Comparison of ENCODE assay signal across 8 cellular contexts in the genomic region with DNA sequence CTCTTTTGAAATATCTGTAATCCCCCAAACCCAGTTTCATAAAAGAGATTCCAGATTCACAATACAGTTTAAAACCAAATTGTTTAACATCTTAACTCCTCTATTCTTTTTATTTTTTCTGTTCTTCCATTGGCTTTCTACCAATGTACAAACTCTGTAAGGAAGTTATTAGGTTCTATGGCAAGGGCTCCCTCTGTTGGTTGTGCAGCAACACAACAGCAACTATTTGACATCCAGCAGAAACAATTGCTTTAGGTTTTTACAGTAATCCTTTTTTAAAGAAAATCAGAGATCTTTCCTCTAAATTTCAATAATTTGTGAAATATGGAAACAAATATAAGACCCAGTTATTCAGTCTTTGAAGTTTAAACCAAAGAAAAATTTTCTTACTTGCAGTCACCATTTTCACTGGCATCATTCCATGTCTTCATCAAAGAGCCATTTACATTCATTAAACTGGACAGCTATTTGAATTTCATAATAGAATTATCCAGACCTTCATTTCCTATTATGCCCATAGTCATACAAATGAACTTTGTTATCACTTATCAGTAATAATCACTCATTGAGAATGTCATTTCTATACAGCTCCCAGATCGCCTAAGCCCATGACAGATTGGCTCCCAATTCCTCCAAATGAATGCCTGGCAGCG. TPM values are rescaled to one million over a fixed set of nuclear protein-coding genes. Genes with fewer than 3 reads are reported as not detected.
DNase-seq lines count a peak whose midpoint lies in the region; ATAC-seq, FAIRE-seq and TF ChIP-seq lines count a peak whose summit lies in the region.

No MANE protein-coding gene starts in this region.

- no peak overlapping the region for H3K56ac ChIP-seq in mesendoderm (ENCODE audit: low read length)

- H3K4ac ChIP-seq in mesendoderm (ENCODE audit: low read depth, low read length): no peak overlapping the region

- no peak overlapping the region for H3K27ac ChIP-seq in mesendoderm (ENCODE audit: low read depth, low read length)
- no peak overlapping the region for H3K27ac ChIP-seq in suprapubic skin

- no peak overlapping the region for H2BK5ac ChIP-seq in mesendoderm (ENCODE audit: low read length)

- H2BK15ac ChIP-seq in mesendoderm (replicated peaks; ENCODE audit: low read depth): no peak overlapping the region

- no peak overlapping the region for H3K4me3 ChIP-seq in mesendoderm (ENCODE audit: low read length)
- no peak overlapping the region for H3K4me3 ChIP-seq in suprapubic skin

- no peak for ATAC-seq in GM21526 (IDR thresholded peaks at IDR 0.05; ENCODE audit: low FRiP score, unreplicated experiment)

- no CpG with 5 or more reads among the region's 2 CpGs for WGBS in mesendoderm (ENCODE audit: extremely low coverage, insufficient coverage, low lambda C conversion rate)
- 62% methylated on average over 2 of the region's 2 CpGs for WGBS in suprapubic skin

- DNase-seq in AG20443 (ENCODE audit: low spot score) (peak; percentile 76), GM12891 (ENCODE audit: insufficient read length, low spot score) (peak; percentile 36), NCI-H146 treated with DMSO at 0.1 percent for 48 hours (lab: John Stamatoyannopoulos, UW; ENCODE audit: unreplicated experiment) (peak; percentile 64), SW480 (ENCODE audit: low spot score) (peak; percentile 58), dedifferentiated amniotic fluid mesenchymal stem cell (ENCODE audit: extremely low spot score) (peak; percentile 75), mesendoderm (peak; percentile 58), suprapubic skin (ENCODE audit: low spot score in 2 of 2) (no peak)

- no peak overlapping the region for H3K9ac ChIP-seq in mesendoderm (ENCODE audit: low read length)

- H3K23ac ChIP-seq in mesendoderm (ENCODE audit: low read length): no peak overlapping the region

- TF ChIP-seq EP300 in suprapubic skin (IDR thresholded peaks at IDR 0.05): no peak

- no peak for TF ChIP-seq POLR2A in GM12891 (IDR thresholded peaks at IDR 0.05; ENCODE audit: low read depth, low read length)
- no peak for TF ChIP-seq POLR2A in suprapubic skin (IDR thresholded peaks at IDR 0.05)

- FAIRE-seq in GM12891 (lab: Jason Lieb, UNC): peak; percentile 51

- no peak overlapping the region for H2BK120ac ChIP-seq in mesendoderm (ENCODE audit: low read depth, low read length)

- H3K27me3 ChIP-seq in mesendoderm (ENCODE audit: insufficient read depth, low read length, poor library complexity) (no peaks in the 10 kb centered on the region), suprapubic skin (no peaks in the 10 kb centered on the region)

- H3K18ac ChIP-seq in mesendoderm (ENCODE audit: low read length): no peak overlapping the region

- H3K4me1 ChIP-seq in mesendoderm (ENCODE audit: control insufficient read depth, low read depth, low read length) (no peaks in the 10 kb centered on the region), suprapubic skin (no peaks in the 10 kb centered on the region)

- no peaks in the 10 kb centered on the region for H3K79me1 ChIP-seq in mesendoderm (ENCODE audit: low read length)

- no peak overlapping the region for H3K4me2 ChIP-seq in mesendoderm (ENCODE audit: low read length)

- no peaks in the 10 kb centered on the region for H3K9me3 ChIP-seq in suprapubic skin

- H4K5ac ChIP-seq in mesendoderm (ENCODE audit: low read length): no peak overlapping the region

- H3K79me2 ChIP-seq in mesendoderm (ENCODE audit: control insufficient read depth, insufficient read depth, low read length): no peaks in the 10 kb centered on the region

- H2AK5ac ChIP-seq in mesendoderm (ENCODE audit: low read length): no peak overlapping the region

- H4K8ac ChIP-seq in mesendoderm (ENCODE audit: low read depth, low read length): no peak overlapping the region

- H3K36me3 ChIP-seq in mesendoderm (ENCODE audit: control insufficient read depth, insufficient read depth, low read length) (no peaks in the 10 kb centered on the region), suprapubic skin (no peaks in the 10 kb centered on the region)

- peak; percentile 77 to 83 for TF ChIP-seq CTCF in suprapubic skin (IDR thresholded peaks at IDR 0.05)

TF ChIP-seq in GM12891, 5 proteins besides CTCF, POLR2A, EP300 and RAD21:
- no peak for TF ChIP-seq POLR2AphosphoS5 (IDR thresholded peaks at IDR 0.05; ENCODE audit: low read depth, low read length)
- no peak for TF ChIP-seq PAX5 (IDR thresholded peaks at IDR 0.05; ENCODE audit: insufficient read depth, low read length, severe bottlenecking)
- no peak for TF ChIP-seq POU2F2 (IDR thresholded peaks at IDR 0.05; ENCODE audit: low read depth, low read length)
- TF ChIP-seq SPI1 (IDR thresholded peaks at IDR 0.05; ENCODE audit: low read depth, low read length): no peak
- no peak for TF ChIP-seq TAF1 (IDR thresholded peaks at IDR 0.05; ENCODE audit: low read depth, low read length)

RNA-seq across cellular contexts. Expression of a gene that starts 46.5 kb away (rescaled TPM):
- 28.0 TPM for polyA plus RNA-seq in GM12891 (2012; ENCODE audit: low read depth, missing spikeins)
- polyA plus RNA-seq in mesendoderm (2013, experiment 1 of 2): 52.5 TPM
- 53.1 TPM for polyA plus RNA-seq in mesendoderm (2013, experiment 2 of 2)
- 10 to 100 TPM; 80.8 to 93.1 (median 81.5) TPM for total RNA-seq in suprapubic skin

Comparison
In these comparisons a context has a peak if more than half of its experiments do, and no peak if none do; other contexts are left out.
1. DNase-seq: peak in AG20443 (single experiment), GM12891 (single experiment), NCI-H146 treated with DMSO at 0.1 percent for 48 hours (single experiment), SW480 (single experiment), dedifferentiated amniotic fluid mesenchymal stem cell (single experiment) and mesendoderm (single experiment); none in suprapubic skin (0 of 2).